Comparison of ENCODE assay signal across 8 cellular contexts in the genomic region with DNA sequence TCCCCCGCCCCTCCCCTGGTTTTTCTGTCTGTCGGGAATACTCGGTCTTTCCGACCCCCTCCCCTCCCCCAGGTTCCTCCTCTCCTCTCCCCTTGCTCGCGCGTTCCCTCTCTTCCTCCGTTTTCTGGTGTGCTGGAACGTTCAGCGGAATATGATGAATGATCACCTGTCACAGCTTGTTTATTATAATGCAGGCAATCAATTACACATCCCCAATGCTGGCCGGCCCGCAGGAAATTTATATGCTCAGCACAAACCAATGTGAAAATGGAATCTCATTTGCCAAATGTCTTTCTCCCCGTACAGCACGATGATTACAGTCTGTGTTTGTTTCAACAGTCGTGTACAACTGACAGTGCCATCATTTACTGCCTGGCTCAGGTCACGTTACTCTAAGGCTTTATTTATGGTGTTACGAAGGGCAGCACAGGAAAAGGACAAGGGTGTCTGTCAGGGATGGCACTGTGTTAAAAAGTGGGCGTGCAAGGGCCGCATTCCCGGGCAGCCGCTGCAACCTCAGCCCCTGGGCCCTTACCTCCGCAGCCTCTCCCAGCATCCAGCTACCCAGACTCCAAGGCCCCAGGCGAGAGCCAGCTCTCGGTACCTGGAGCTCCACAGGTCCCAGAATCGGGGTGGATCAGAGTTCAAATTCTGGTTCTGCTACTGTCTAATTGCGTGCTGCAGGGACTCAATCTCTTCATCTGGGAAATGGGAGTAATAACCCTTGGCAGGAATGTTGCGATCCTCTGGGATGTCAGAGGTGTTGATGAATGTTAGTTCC. TPM values are rescaled to one million over a fixed set of nuclear protein-coding genes. Genes with fewer than 3 reads are reported as not detected.
DNase-seq lines count a peak whose midpoint lies in the region; ATAC-seq lines count a peak whose summit lies in the region.

No MANE protein-coding gene starts in this region.

- no peaks in the 10 kb centered on the region for H3K9me3 ChIP-seq in ES-I3 (ENCODE audit: control insufficient read depth, insufficient read depth, low read length)
- H3K9me3 ChIP-seq in mononuclear cell (ENCODE audit: low read depth, low read length): no peaks in the 10 kb centered on the region

- H3K4me1 ChIP-seq in ES-I3 (ENCODE audit: insufficient read depth, low read length) (peaks cover 20% of the 10 kb centered on the region), mononuclear cell (ENCODE audit: insufficient read depth, low read length) (peaks cover 42% of the 10 kb centered on the region)

- peak overlapping the region; percentile 47 for H3K27ac ChIP-seq in cingulate gyrus (ENCODE audit: low read depth, low read length)

- no peaks in the 10 kb centered on the region for H3K36me3 ChIP-seq in ES-I3 (ENCODE audit: insufficient read depth, low read length)

- H3K4me3 ChIP-seq in mononuclear cell (ENCODE audit: low read length): peak overlapping the region; percentile 60

- no peaks in the 10 kb centered on the region for H3K27me3 ChIP-seq in mononuclear cell (ENCODE audit: insufficient read depth, low read length)

- H3K9ac ChIP-seq in ES-I3 (ENCODE audit: low read depth, low read length): peak overlapping the region; percentile 96; the same call in 1 of the 2 replicates

- ATAC-seq in GM18502 (IDR thresholded peaks at IDR 0.05; ENCODE audit: poor library complexity, unreplicated experiment) (no peak), HG03565 (IDR thresholded peaks at IDR 0.05; ENCODE audit: unreplicated experiment) (no peak)

- DNase-seq in NCI-H526 (lab: John Stamatoyannopoulos, UW): peak; percentile 53 to 54
- DNase-seq in dedifferentiated amniotic fluid mesenchymal stem cell (ENCODE audit: extremely low spot score): no peak
- DNase-seq in inferior parietal cortex (ENCODE audit: extremely low spot score): no peak

RNA-seq across cellular contexts. Expression of a gene that starts 24.6 kb away (rescaled TPM):
- 1.9 TPM for total RNA-seq in mononuclear cell

Comparison
In these comparisons a context has a peak if more than half of its experiments do, and no peak if none do; other contexts are left out.
1. DNase-seq: peak in NCI-H526 (2 of 2); none in dedifferentiated amniotic fluid mesenchymal stem cell (single experiment) and inferior parietal cortex (single experiment).